Comparison of ENCODE assay signal across 15 cellular contexts in the genomic region with DNA sequence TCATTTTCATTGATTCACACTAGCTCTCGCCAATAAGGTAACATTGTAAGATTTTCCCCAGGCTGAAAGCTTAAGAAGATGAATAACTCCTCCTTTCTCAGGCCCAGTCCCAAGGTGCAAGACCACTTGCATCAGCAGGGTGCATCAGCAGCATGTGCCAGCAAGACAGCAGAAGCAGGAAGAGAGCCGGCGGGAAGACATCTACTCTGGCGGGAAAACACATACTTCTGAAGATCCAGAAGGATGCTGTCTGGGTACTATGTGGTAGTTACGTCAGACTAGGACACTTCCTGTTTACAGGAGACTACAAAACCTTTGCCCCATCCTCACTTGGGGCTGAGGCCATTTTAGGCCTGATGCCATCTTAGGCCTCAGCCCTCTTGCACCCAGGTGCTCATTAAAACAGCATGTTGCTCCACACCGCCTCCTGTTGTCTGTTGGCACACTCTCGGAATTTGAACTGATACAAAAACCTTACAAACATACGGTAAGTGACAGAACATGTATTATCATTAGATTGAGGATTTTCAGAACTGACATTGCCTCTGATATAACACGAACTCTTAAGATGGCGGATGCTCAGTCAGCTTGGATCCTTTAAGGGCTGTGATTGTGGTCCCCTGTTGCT.
"Had no signal": no experiment of that assay in that cellular context is flagged by ENCODE, and none has a peak within 500 bp of the region (broad histone marks: within the 10 kb centered on the region; RNA-seq: fewer than 3 reads in every experiment).

No MANE protein-coding gene starts in this region.

- H3K36me3 Mint-ChIP-seq: activated naive CD8-positive, alpha-beta T cell treated with anti-CD3 and anti-CD28 coated beads, Interleukin-2, amount 10 ng/mL, durations not matched to agents 7 days and 5 days; natural killer cell had no signal

- H3K9me3 ChIP-seq: thoracic aorta, upper lobe of right lung had no signal

- H3K27me3 ChIP-seq: gastroesophageal sphincter, heart left ventricle, upper lobe of right lung had no signal

- H3K36me3 ChIP-seq: gastroesophageal sphincter, heart left ventricle, thoracic aorta, upper lobe of right lung had no signal

- H3K27me3 Mint-ChIP-seq: activated CD4-positive, alpha-beta T cell treated with anti-CD3 and anti-CD28 coated beads for 36 hours; activated naive CD8-positive, alpha-beta T cell treated with anti-CD3 and anti-CD28 coated beads, Interleukin-2, amount 10 ng/mL, durations not matched to agents 7 days and 5 days; activated T-helper 17 cell treated with anti-CD3 and anti-CD28 coated beads, Interleukin-2, amount 50 U/mL, for 72 hours; stimulated activated naive B cell treated with anti-CD40 and anti-IgM and Interleukin-4, amounts not matched to agents 10 μg/mL and 1 μg/mL and 100 μg/mL, for 72 hours had no signal

- H3K4me1 ChIP-seq: gastroesophageal sphincter, heart left ventricle, upper lobe of right lung had no signal

- H3K4me1 Mint-ChIP-seq: activated CD4-positive, alpha-beta T cell treated with anti-CD3 and anti-CD28 coated beads for 36 hours; activated naive CD8-positive, alpha-beta T cell treated with anti-CD3 and anti-CD28 coated beads, Interleukin-2, amount 10 ng/mL, durations not matched to agents 7 days and 5 days; activated T-helper 17 cell treated with anti-CD3 and anti-CD28 coated beads, Interleukin-2, amount 50 U/mL, for 72 hours; natural killer cell; stimulated activated naive B cell treated with anti-CD40 and anti-IgM and Interleukin-4, amounts not matched to agents 10 μg/mL and 1 μg/mL and 100 μg/mL, for 72 hours had no signal

- H3K4me3 ChIP-seq: gastroesophageal sphincter, heart left ventricle, thoracic aorta, upper lobe of right lung had no signal

- H3K27ac ChIP-seq: gastroesophageal sphincter, heart left ventricle, thoracic aorta, upper lobe of right lung had no signal

- H3K27ac Mint-ChIP-seq: activated CD4-positive, alpha-beta T cell treated with anti-CD3 and anti-CD28 coated beads for 36 hours; activated naive CD8-positive, alpha-beta T cell treated with anti-CD3 and anti-CD28 coated beads, Interleukin-2, amount 10 ng/mL, durations not matched to agents 7 days and 5 days; activated T-helper 17 cell treated with anti-CD3 and anti-CD28 coated beads, Interleukin-2, amount 50 U/mL, for 72 hours; natural killer cell; stimulated activated naive B cell treated with anti-CD40 and anti-IgM and Interleukin-4, amounts not matched to agents 10 μg/mL and 1 μg/mL and 100 μg/mL, for 72 hours; WTC11 had no signal

- H3K4me3 Mint-ChIP-seq: activated CD4-positive, alpha-beta T cell treated with anti-CD3 and anti-CD28 coated beads for 36 hours; activated naive CD8-positive, alpha-beta T cell treated with anti-CD3 and anti-CD28 coated beads, Interleukin-2, amount 10 ng/mL, durations not matched to agents 7 days and 5 days; activated T-helper 17 cell treated with anti-CD3 and anti-CD28 coated beads, Interleukin-2, amount 50 U/mL, for 72 hours; natural killer cell; stimulated activated naive B cell treated with anti-CD40 and anti-IgM and Interleukin-4, amounts not matched to agents 10 μg/mL and 1 μg/mL and 100 μg/mL, for 72 hours; WTC11 had no signal

- DNase-seq: activated CD4-positive, alpha-beta T cell treated with anti-CD3 and anti-CD28 coated beads for 36 hours; activated CD4-positive, alpha-beta T cell treated with anti-CD3 and anti-CD28 coated beads, Interleukin-2, amount 50 U/mL, for 48 hours; activated naive CD4-positive, alpha-beta T cell treated with Interleukin-2 at 50 U/mL for 16 hours; activated naive CD8-positive, alpha-beta T cell treated with anti-CD3 and anti-CD28 coated beads, Interleukin-2, amount 10 ng/mL, durations not matched to agents 7 days and 5 days; activated T-cell treated with anti-CD3 and anti-CD28 coated beads, Interleukin-2, amount 50 U/mL, for 1 hour; anterior cingulate cortex; effector CD4-positive, alpha-beta T cell; heart left ventricle; natural killer cell; stimulated activated naive B cell treated with anti-CD40 and anti-IgM and Interleukin-4, amounts not matched to agents 10 μg/mL and 1 μg/mL and 100 μg/mL, for 72 hours; upper lobe of right lung had no signal
